In the genomic region with DNA sequence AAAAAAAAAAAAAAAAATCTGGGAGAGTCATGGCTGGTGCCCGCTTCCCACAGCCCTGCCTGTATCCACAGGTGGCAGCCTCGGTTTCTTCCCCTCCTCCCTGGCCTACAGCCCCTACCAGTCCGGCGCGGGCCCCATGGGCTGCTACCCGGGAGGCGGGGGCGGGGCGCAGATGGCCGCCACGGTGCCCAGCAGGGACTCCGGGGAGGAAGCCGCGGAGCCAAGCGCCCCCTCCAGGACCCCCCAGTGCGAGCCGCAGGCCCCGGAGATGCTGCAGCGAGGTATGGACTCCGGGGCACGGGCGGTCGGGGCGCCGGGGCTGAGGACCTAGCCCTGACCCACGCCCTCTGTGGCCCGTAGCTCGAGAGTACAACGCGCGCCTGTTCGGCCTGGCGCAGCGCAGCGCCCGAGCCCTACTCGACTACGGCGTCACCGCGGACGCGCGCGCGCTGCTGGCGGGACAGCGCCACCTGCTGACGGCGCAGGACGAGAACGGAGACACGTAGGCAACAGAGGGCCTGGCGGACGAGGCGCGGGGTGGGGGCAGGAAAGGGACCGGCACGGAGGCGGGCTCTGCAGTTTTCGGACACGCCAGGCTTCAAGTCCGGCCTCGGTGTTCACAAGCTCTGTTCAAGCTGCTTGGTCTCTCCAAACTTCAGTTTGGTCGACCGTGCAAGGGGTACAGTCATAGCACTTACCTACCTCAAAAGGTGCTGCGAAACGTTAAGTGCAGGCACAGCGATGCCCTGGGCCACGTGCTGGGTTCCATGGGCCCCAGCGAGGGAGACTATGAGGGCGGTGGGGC, we compare ENCODE assay signal across 1 cellular context.
TF ChIP-seq lines count a peak whose summit lies in the region.

No MANE protein-coding gene starts in this region.

TF ChIP-seq in HepG2, 621 proteins besides CTCF, POLR2A, EP300 and RAD21 (continued from another document and continues in another):
- peak; percentile 59; the same call in 1 of the 2 replicates for TF ChIP-seq ZBTB21 (CRISPR knock-in tag; IDR thresholded peaks at IDR 0.05)
- no peak for TF ChIP-seq RARG (CRISPR knock-in tag; IDR thresholded peaks at IDR 0.05; ENCODE audit: low read depth)
- peak; percentile 93 for TF ChIP-seq IRF2 (CRISPR knock-in tag; IDR thresholded peaks at IDR 0.05)
- TF ChIP-seq SRSF9 (IDR thresholded peaks at IDR 0.05; ENCODE audit: borderline replicate concordance, insufficient read depth, low read depth, low read length, poor library complexity, severe bottlenecking): no peak
- TF ChIP-seq ONECUT2 (CRISPR knock-in tag; IDR thresholded peaks at IDR 0.05): no peak
- no peak for TF ChIP-seq ZNF615 (CRISPR knock-in tag; IDR thresholded peaks at IDR 0.05; ENCODE audit: borderline replicate concordance)
- no peak for TF ChIP-seq ZBTB3 (CRISPR knock-in tag; IDR thresholded peaks at IDR 0.05; ENCODE audit: borderline replicate concordance, low read depth)
- TF ChIP-seq, protein P1, sequence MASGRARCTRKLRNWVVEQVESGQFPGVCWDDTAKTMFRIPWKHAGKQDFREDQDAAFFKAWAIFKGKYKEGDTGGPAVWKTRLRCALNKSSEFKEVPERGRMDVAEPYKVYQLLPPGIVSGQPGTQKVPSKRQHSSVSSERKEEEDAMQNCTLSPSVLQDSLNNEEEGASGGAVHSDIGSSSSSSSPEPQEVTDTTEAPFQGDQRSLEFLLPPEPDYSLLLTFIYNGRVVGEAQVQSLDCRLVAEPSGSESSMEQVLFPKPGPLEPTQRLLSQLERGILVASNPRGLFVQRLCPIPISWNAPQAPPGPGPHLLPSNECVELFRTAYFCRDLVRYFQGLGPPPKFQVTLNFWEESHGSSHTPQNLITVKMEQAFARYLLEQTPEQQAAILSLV (CRISPR knock-in tag; IDR thresholded peaks at IDR 0.05; ENCODE audit: borderline replicate concordance): peak; percentile 96
- TF ChIP-seq KDM2A (CRISPR knock-in tag; IDR thresholded peaks at IDR 0.05; ENCODE audit: borderline replicate concordance, low read depth): peak; percentile 99
- TF ChIP-seq, protein P2, sequence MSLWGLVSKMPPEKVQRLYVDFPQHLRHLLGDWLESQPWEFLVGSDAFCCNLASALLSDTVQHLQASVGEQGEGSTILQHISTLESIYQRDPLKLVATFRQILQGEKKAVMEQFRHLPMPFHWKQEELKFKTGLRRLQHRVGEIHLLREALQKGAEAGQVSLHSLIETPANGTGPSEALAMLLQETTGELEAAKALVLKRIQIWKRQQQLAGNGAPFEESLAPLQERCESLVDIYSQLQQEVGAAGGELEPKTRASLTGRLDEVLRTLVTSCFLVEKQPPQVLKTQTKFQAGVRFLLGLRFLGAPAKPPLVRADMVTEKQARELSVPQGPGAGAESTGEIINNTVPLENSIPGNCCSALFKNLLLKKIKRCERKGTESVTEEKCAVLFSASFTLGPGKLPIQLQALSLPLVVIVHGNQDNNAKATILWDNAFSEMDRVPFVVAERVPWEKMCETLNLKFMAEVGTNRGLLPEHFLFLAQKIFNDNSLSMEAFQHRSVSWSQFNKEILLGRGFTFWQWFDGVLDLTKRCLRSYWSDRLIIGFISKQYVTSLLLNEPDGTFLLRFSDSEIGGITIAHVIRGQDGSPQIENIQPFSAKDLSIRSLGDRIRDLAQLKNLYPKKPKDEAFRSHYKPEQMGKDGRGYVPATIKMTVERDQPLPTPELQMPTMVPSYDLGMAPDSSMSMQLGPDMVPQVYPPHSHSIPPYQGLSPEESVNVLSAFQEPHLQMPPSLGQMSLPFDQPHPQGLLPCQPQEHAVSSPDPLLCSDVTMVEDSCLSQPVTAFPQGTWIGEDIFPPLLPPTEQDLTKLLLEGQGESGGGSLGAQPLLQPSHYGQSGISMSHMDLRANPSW (CRISPR knock-in tag; IDR thresholded peaks at IDR 0.05; ENCODE audit: borderline replicate concordance): no peak
- peak; percentile 95 for TF ChIP-seq ZNF160 (CRISPR knock-in tag; IDR thresholded peaks at IDR 0.05)
- TF ChIP-seq THYN1 (CRISPR knock-in tag; IDR thresholded peaks at IDR 0.05; ENCODE audit: borderline replicate concordance, low read depth): no peak
- peak; percentile 83 for TF ChIP-seq ARNT2 (CRISPR knock-in tag; IDR thresholded peaks at IDR 0.05; ENCODE audit: low read depth)
- peak; percentile 44; the same call in 1 of the 2 replicates for TF ChIP-seq SMC3 (IDR thresholded peaks at IDR 0.05; ENCODE audit: low read length)
- TF ChIP-seq ZSCAN21 (CRISPR knock-in tag; IDR thresholded peaks at IDR 0.05; ENCODE audit: borderline replicate concordance): peak; percentile 86; the same call in 1 of the 2 replicates
- TF ChIP-seq, protein P3, sequence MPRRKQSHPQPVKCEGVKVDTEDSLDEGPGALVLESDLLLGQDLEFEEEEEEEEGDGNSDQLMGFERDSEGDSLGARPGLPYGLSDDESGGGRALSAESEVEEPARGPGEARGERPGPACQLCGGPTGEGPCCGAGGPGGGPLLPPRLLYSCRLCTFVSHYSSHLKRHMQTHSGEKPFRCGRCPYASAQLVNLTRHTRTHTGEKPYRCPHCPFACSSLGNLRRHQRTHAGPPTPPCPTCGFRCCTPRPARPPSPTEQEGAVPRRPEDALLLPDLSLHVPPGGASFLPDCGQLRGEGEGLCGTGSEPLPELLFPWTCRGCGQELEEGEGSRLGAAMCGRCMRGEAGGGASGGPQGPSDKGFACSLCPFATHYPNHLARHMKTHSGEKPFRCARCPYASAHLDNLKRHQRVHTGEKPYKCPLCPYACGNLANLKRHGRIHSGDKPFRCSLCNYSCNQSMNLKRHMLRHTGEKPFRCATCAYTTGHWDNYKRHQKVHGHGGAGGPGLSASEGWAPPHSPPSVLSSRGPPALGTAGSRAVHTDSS (CRISPR knock-in tag; conservative IDR thresholded peaks at IDR 0.05): no peak
- peak; percentile 78; the same call in 1 of the 2 replicates for TF ChIP-seq FOXC1 (CRISPR knock-in tag; IDR thresholded peaks at IDR 0.05; ENCODE audit: borderline replicate concordance)
- no peak for TF ChIP-seq SSRP1 (CRISPR knock-in tag; IDR thresholded peaks at IDR 0.05)
- no peak; the same call in 1 of the 2 replicates for TF ChIP-seq CHD2 (IDR thresholded peaks at IDR 0.05; ENCODE audit: low read depth, low read length)
- no peak for TF ChIP-seq JUND (CRISPR knock-in tag; IDR thresholded peaks at IDR 0.05)
- no peak for TF ChIP-seq GATA4 (IDR thresholded peaks at IDR 0.05; ENCODE audit: borderline replicate concordance, low read depth)
- TF ChIP-seq, protein P4, sequence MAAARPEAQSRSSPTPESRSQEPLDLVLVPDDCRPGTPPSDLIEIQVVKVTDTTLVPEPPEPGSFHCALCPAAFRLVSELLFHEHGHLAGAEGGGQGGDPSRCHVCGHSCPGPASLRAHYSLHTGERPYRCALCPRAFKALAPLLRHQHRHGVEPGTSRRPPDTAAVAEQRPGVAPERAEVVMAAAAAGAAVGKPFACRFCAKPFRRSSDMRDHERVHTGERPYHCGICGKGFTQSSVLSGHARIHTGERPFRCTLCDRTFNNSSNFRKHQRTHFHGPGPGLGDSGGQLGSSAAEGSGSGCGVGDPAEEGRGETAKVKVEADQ (CRISPR knock-in tag; IDR thresholded peaks at IDR 0.05; ENCODE audit: borderline replicate concordance): 0 out of 2 replicates have a peak, but pooled peaks have one; percentile 73
- TF ChIP-seq, protein P5, sequence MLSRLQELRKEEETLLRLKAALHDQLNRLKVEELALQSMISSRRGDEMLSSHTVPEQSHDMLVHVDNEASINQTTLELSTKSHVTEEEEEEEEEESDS (CRISPR knock-in tag; IDR thresholded peaks at IDR 0.05; ENCODE audit: borderline replicate concordance): no peak
- peak; percentile 90; the same call in 1 of the 2 replicates for TF ChIP-seq ZNF205 (CRISPR knock-in tag; IDR thresholded peaks at IDR 0.05)
- TF ChIP-seq NCOA5 (CRISPR knock-in tag; IDR thresholded peaks at IDR 0.05): no peak
- TF ChIP-seq ELF4 (CRISPR knock-in tag; IDR thresholded peaks at IDR 0.05; ENCODE audit: borderline replicate concordance): peak; percentile 35; the same call in 1 of the 2 replicates
- TF ChIP-seq, protein P6, sequence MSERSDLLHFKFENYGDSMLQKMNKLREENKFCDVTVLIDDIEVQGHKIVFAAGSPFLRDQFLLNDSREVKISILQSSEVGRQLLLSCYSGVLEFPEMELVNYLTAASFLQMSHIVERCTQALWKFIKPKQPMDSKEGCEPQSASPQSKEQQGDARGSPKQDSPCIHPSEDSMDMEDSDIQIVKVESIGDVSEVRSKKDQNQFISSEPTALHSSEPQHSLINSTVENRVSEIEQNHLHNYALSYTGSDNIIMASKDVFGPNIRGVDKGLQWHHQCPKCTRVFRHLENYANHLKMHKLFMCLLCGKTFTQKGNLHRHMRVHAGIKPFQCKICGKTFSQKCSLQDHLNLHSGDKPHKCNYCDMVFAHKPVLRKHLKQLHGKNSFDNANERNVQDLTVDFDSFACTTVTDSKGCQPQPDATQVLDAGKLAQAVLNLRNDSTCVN (CRISPR knock-in tag; IDR thresholded peaks at IDR 0.05; ENCODE audit: borderline replicate concordance): no peak; the same call in 1 of the 2 replicates
- TF ChIP-seq, protein P7, sequence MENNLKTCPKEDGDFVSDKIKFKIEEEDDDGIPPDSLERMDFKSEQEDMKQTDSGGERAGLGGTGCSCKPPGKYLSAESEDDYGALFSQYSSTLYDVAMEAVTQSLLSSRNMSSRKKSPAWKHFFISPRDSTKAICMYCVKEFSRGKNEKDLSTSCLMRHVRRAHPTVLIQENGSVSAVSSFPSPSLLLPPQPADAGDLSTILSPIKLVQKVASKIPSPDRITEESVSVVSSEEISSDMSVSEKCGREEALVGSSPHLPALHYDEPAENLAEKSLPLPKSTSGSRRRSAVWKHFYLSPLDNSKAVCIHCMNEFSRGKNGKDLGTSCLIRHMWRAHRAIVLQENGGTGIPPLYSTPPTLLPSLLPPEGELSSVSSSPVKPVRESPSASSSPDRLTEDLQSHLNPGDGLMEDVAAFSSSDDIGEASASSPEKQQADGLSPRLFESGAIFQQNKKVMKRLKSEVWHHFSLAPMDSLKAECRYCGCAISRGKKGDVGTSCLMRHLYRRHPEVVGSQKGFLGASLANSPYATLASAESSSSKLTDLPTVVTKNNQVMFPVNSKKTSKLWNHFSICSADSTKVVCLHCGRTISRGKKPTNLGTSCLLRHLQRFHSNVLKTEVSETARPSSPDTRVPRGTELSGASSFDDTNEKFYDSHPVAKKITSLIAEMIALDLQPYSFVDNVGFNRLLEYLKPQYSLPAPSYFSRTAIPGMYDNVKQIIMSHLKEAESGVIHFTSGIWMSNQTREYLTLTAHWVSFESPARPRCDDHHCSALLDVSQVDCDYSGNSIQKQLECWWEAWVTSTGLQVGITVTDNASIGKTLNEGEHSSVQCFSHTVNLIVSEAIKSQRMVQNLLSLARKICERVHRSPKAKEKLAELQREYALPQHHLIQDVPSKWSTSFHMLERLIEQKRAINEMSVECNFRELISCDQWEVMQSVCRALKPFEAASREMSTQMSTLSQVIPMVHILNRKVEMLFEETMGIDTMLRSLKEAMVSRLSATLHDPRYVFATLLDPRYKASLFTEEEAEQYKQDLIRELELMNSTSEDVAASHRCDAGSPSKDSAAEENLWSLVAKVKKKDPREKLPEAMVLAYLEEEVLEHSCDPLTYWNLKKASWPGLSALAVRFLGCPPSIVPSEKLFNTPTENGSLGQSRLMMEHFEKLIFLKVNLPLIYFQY (CRISPR knock-in tag; IDR thresholded peaks at IDR 0.05; ENCODE audit: borderline replicate concordance): 0 out of 2 replicates have a peak, but pooled peaks have one; percentile 70
- peak; percentile 87 for TF ChIP-seq ZFY (CRISPR knock-in tag; IDR thresholded peaks at IDR 0.05)
- TF ChIP-seq, protein P8, sequence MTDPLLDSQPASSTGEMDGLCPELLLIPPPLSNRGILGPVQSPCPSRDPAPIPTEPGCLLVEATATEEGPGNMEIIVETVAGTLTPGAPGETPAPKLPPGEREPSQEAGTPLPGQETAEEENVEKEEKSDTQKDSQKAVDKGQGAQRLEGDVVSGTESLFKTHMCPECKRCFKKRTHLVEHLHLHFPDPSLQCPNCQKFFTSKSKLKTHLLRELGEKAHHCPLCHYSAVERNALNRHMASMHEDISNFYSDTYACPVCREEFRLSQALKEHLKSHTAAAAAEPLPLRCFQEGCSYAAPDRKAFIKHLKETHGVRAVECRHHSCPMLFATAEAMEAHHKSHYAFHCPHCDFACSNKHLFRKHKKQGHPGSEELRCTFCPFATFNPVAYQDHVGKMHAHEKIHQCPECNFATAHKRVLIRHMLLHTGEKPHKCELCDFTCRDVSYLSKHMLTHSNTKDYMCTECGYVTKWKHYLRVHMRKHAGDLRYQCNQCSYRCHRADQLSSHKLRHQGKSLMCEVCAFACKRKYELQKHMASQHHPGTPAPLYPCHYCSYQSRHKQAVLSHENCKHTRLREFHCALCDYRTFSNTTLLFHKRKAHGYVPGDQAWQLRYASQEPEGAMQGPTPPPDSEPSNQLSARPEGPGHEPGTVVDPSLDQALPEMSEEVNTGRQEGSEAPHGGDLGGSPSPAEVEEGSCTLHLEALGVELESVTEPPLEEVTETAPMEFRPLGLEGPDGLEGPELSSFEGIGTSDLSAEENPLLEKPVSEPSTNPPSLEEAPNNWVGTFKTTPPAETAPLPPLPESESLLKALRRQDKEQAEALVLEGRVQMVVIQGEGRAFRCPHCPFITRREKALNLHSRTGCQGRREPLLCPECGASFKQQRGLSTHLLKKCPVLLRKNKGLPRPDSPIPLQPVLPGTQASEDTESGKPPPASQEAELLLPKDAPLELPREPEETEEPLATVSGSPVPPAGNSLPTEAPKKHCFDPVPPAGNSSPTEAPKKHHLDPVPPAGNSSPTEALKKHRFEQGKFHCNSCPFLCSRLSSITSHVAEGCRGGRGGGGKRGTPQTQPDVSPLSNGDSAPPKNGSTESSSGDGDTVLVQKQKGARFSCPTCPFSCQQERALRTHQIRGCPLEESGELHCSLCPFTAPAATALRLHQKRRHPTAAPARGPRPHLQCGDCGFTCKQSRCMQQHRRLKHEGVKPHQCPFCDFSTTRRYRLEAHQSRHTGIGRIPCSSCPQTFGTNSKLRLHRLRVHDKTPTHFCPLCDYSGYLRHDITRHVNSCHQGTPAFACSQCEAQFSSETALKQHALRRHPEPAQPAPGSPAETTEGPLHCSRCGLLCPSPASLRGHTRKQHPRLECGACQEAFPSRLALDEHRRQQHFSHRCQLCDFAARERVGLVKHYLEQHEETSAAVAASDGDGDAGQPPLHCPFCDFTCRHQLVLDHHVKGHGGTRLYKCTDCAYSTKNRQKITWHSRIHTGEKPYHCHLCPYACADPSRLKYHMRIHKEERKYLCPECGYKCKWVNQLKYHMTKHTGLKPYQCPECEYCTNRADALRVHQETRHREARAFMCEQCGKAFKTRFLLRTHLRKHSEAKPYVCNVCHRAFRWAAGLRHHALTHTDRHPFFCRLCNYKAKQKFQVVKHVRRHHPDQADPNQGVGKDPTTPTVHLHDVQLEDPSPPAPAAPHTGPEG (CRISPR knock-in tag; IDR thresholded peaks at IDR 0.05): no peak
- no peak for TF ChIP-seq ZNF496 (CRISPR knock-in tag; IDR thresholded peaks at IDR 0.05; ENCODE audit: insufficient replicate concordance)
- peak; percentile 68; the same call in 1 of the 2 replicates for TF ChIP-seq ZNF501 (CRISPR knock-in tag; IDR thresholded peaks at IDR 0.05)
- TF ChIP-seq, protein P9, sequence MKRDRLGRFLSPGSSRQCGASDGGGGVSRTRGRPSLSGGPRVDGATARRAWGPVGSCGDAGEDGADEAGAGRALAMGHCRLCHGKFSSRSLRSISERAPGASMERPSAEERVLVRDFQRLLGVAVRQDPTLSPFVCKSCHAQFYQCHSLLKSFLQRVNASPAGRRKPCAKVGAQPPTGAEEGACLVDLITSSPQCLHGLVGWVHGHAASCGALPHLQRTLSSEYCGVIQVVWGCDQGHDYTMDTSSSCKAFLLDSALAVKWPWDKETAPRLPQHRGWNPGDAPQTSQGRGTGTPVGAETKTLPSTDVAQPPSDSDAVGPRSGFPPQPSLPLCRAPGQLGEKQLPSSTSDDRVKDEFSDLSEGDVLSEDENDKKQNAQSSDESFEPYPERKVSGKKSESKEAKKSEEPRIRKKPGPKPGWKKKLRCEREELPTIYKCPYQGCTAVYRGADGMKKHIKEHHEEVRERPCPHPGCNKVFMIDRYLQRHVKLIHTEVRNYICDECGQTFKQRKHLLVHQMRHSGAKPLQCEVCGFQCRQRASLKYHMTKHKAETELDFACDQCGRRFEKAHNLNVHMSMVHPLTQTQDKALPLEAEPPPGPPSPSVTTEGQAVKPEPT (CRISPR knock-in tag; IDR thresholded peaks at IDR 0.05; ENCODE audit: low read depth): 0 out of 2 replicates have a peak, but pooled peaks have one; percentile 18
- TF ChIP-seq ZNF253 (CRISPR knock-in tag; IDR thresholded peaks at IDR 0.05; ENCODE audit: borderline replicate concordance): no peak
- TF ChIP-seq HOXA3 (CRISPR knock-in tag; IDR thresholded peaks at IDR 0.05): peak; percentile 95
